8 cellular contexts compared by ENCODE assay signal in genomic region chr12:6230321-6231110, GRCh38. TPM values are rescaled to one million over a fixed set of nuclear protein-coding genes. Genes with fewer than 3 reads are reported as not detected.
A peak's percentile ranks its signal among the peaks of the same experiment; 100 is the strongest.
DNase-seq lines count a peak whose midpoint lies in the region; ATAC-seq and TF ChIP-seq lines count a peak whose summit lies in the region.

No MANE protein-coding gene starts in this region.

- H3K4me1 ChIP-seq in hepatocyte (ENCODE audit: insufficient read depth) = peaks cover 85% of the 10 kb centered on the region

- peak overlapping the region; percentile 44 for H3K27ac ChIP-seq in adipose tissue (ENCODE audit: low read depth, low read length)
- H3K27ac ChIP-seq in hepatocyte = peak overlapping the region; percentile 97

- POLR2A ChIA-PET in T-cell (lab: Charles Lee) = interaction anchor here in 1 of 2 donors (0.7 kb wide), 1 partner anchor 39 kb away, joined by 3 read pairs; no protein-coding TSS in a partner anchor

- H3K4me1 Mint-ChIP-seq in T-cell = peaks cover 30 to 38% (median 30%) of the 10 kb centered on the region in 3 donors

- ATAC-seq in HG02885 (IDR thresholded peaks at IDR 0.05; ENCODE audit: poor library complexity, unreplicated experiment) (peak; percentile 62), T-cell (replicated peaks in 1 of 4) (peak; percentile 95 to 98 (median 97))

- no peaks in the 10 kb centered on the region for H4K20me1 ChIP-seq in hepatocyte (ENCODE audit: insufficient read depth, poor library complexity, severe bottlenecking)

- peaks cover 0 to 3% of the 10 kb centered on the region in 2 donors for H3K27me3 Mint-ChIP-seq in T-cell

- CTCF ChIA-PET in T-cell (lab: Charles Lee) = interaction anchor here (0.6 to 0.8 kb wide), 5 partner anchors 35 to 271 kb away, joined by 3 to 6 read pairs (median 4); no protein-coding TSS in a partner anchor

- TF ChIP-seq CTCF in hepatocyte (IDR thresholded peaks at IDR 0.05; ENCODE audit: poor library complexity) = no peak

- peak overlapping the region; percentile 65 for H3K4me2 ChIP-seq in hepatocyte

- peak overlapping the region; percentile 8 to 77 (median 43) for H3K4me3 Mint-ChIP-seq in T-cell

- DNase-seq in CMK (ENCODE audit: low read depth) (peak; percentile 22), T-cell (peak; percentile 47 to 85 (median 72)), hepatocyte (ENCODE audit: low spot score) (peak; percentile 50), hepatic stellate cell (ENCODE audit: low spot score) (no peak), NCI-H1417 treated with DMSO at 0.1 percent for 48 hours (lab: John Stamatoyannopoulos, UW) (no peak)
- DNase-seq in stimulated activated CD4-positive, alpha-beta T cell treated with anti-CD3 and anti-CD28 coated beads, Interleukin-15, amount 100 ng/mL, for 24 hours = peak; percentile 72

- H2AFZ ChIP-seq in hepatocyte = no peak overlapping the region

- H3K36me3 Mint-ChIP-seq in T-cell = no peaks in the 10 kb centered on the region

- H3K36me3 ChIP-seq in hepatocyte (replicated peaks; ENCODE audit: insufficient read depth, low read depth) = no peaks in the 10 kb centered on the region

- H3K9me3 ChIP-seq in hepatocyte (ENCODE audit: low read depth) = no peaks in the 10 kb centered on the region

- no peaks in the 10 kb centered on the region for H3K9me3 Mint-ChIP-seq in T-cell

- WGBS in adipose tissue, 3 donors = 49 to 68% (median 56%) methylated on average over 16 of the region's 16 CpGs
- 60% methylated on average over 16 of the region's 16 CpGs for WGBS in hepatocyte (ENCODE audit: low lambda C conversion rate, missing lambda C conversion rate)

- peaks cover 13% of the 10 kb centered on the region for H3K79me2 ChIP-seq in hepatocyte

- no peaks in the 10 kb centered on the region for H3K9me2 ChIP-seq in hepatocyte (replicated peaks; ENCODE audit: insufficient read depth)

- no peak overlapping the region for H3K4me3 ChIP-seq in hepatocyte

- peak overlapping the region; percentile 95 for H3K27ac Mint-ChIP-seq in T-cell

- H3K27me3 ChIP-seq in hepatocyte = no peaks in the 10 kb centered on the region

RNA-seq across cellular contexts. Expression of gene CD9, which starts 30.3 kb away (rescaled TPM):
- total RNA-seq in T-cell (1 to 10 TPM; 2.6 to 5.7 (median 3.3) TPM), hepatocyte (117 and 139 TPM in 2 replicates)
- polyA plus RNA-seq in adipose tissue (10 to 100 TPM; 45.8 to 68.9 (median 58.4) TPM), hepatocyte (166 and 188 TPM in 2 replicates)

Comparison
In these comparisons a context has a peak if more than half of its experiments do, and no peak if none do; other contexts are left out.
1. DNase-seq: peak in CMK (single experiment), T-cell (34 of 34), hepatocyte (single experiment) and stimulated activated CD4-positive, alpha-beta T cell treated with anti-CD3 and anti-CD28 coated beads, Interleukin-15, amount 100 ng/mL, for 24 hours (single experiment); none in hepatic stellate cell (single experiment) and NCI-H1417 treated with DMSO at 0.1 percent for 48 hours (single experiment).
2. RNA of gene CD9, which starts 30.3 kb away (total RNA-seq): 117 to 139 TPM in hepatocyte; 2.6 to 5.7 TPM in T-cell; every median in the first group is over 10 times any median in the second.